ENCODE assay signal across 3 cellular contexts in the genomic region with DNA sequence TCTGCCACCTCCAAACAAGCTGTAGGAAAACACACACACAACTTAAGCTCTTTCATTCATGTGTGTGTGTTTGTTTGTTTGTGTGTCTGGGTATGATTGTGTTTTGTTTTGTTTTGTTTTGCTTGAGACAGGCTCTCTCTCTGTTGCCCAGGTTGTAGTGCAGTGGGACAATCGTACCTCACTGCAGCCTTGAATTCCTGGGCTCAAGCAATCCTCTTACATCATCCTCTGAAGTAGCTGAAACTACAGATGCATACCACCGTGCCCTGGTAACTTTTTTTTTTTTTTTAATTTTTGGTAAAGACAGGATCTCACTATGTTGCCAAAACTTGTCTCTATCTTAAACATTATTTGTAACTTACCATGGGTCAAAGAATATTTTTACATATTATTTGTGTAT.
TF ChIP-seq lines count a peak whose summit lies in the region.

No MANE protein-coding gene starts in this region.

TF ChIP-seq in SK-N-SH treated with all-trans-retinoic acid at 6 μM for 48 hours, 23 proteins besides CTCF, POLR2A, EP300 and RAD21 (continues in another document):
- TF ChIP-seq GLIS3 (CRISPR knock-in tag; IDR thresholded peaks at IDR 0.05) (no peak), ESRRG (CRISPR knock-in tag; IDR thresholded peaks at IDR 0.05) (no peak), ZNF8 (CRISPR knock-in tag; IDR thresholded peaks at IDR 0.05) (no peak), BACH2 (CRISPR knock-in tag; IDR thresholded peaks at IDR 0.05; ENCODE audit: borderline replicate concordance) (no peak), ZFP30 (CRISPR knock-in tag; IDR thresholded peaks at IDR 0.05) (no peak), PPARA (CRISPR knock-in tag; IDR thresholded peaks at IDR 0.05; ENCODE audit: borderline replicate concordance) (no peak), RARB (CRISPR knock-in tag; IDR thresholded peaks at IDR 0.05) (no peak), ZFP3 (CRISPR knock-in tag; IDR thresholded peaks at IDR 0.05) (no peak), ZNF70 (CRISPR knock-in tag; IDR thresholded peaks at IDR 0.05) (no peak), ZNF565 (CRISPR knock-in tag; conservative IDR thresholded peaks at IDR 0.05; ENCODE audit: low read depth) (no peak), TSHZ2 (CRISPR knock-in tag; IDR thresholded peaks at IDR 0.05) (no peak), CREB5 (CRISPR knock-in tag; IDR thresholded peaks at IDR 0.05; ENCODE audit: low read depth) (no peak), ISL1 (CRISPR knock-in tag; IDR thresholded peaks at IDR 0.05) (no peak), POU6F1 (CRISPR knock-in tag; IDR thresholded peaks at IDR 0.05; ENCODE audit: borderline replicate concordance, low read depth) (no peak), SNAI2 (CRISPR knock-in tag; IDR thresholded peaks at IDR 0.05) (no peak)

TF ChIP-seq in SK-N-SH, 30 proteins besides CTCF, POLR2A, EP300 and RAD21:
- TF ChIP-seq RXRA (IDR thresholded peaks at IDR 0.05; ENCODE audit: borderline replicate concordance, low read depth) (no peak), FOXM1 (IDR thresholded peaks at IDR 0.05; ENCODE audit: low read depth) (no peak), REST (IDR thresholded peaks at IDR 0.05; ENCODE audit: low read depth, low read length) (no peak), IRF3 (IDR thresholded peaks at IDR 0.05; ENCODE audit: low read depth, low read length) (no peak), MAX (IDR thresholded peaks at IDR 0.05; ENCODE audit: low read depth) (no peak), JUND (IDR thresholded peaks at IDR 0.05) (no peak), ELF1 (IDR thresholded peaks at IDR 0.05) (no peak), GATA2 (CRISPR knock-in tag; IDR thresholded peaks at IDR 0.05) (no peak)

TF ChIP-seq in H1, 55 proteins besides CTCF, POLR2A, EP300 and RAD21:
- TF ChIP-seq TEAD4 (IDR thresholded peaks at IDR 0.05; ENCODE audit: low read depth, low read length) (0 out of 2 replicates have a peak, but pooled peaks have one; percentile 29), TAF7 (optimal IDR thresholded peaks at IDR 0.05; ENCODE audit: borderline replicate concordance, low read depth, low read length) (no peak)
